ENCODE assay signal across 16 cellular contexts in genomic region chr22:20039683-20040325, GRCh38. TPM values are rescaled to one million over a fixed set of nuclear protein-coding genes. Genes with fewer than 3 reads are reported as not detected.
DNase-seq lines count a peak whose midpoint lies in the region; ATAC-seq and TF ChIP-seq lines count a peak whose summit lies in the region.
"Had no signal": no experiment of that assay in that cellular context is flagged by ENCODE, and none has a peak within 500 bp of the region (broad histone marks: within the 10 kb centered on the region; RNA-seq: fewer than 3 reads in every experiment).

No MANE protein-coding gene starts in this region.

- H3K4me3 Mint-ChIP-seq in T-helper 17 cell = no peak overlapping the region

- H3K4me1 Mint-ChIP-seq in T-helper 17 cell = peaks cover 16% of the 10 kb centered on the region

- H3K27ac Mint-ChIP-seq in T-helper 17 cell = peak overlapping the region; percentile 27

- H3K27me3 ChIP-seq in osteoblast (ENCODE audit: insufficient read depth, low read length) = no peaks in the 10 kb centered on the region
- H3K27me3 ChIP-seq: SJSA1 had no signal

- no peaks in the 10 kb centered on the region for H3K27me3 Mint-ChIP-seq in T-helper 17 cell

- peaks cover 27% of the 10 kb centered on the region for H3K79me2 ChIP-seq in osteoblast (ENCODE audit: insufficient read depth, low read length)

- ATAC-seq in T-helper 17 cell = no peak
- ATAC-seq: HepG2 had no signal

- no peak overlapping the region for H3K4me2 ChIP-seq in osteoblast (ENCODE audit: insufficient read depth, low read length)

- H2AFZ ChIP-seq in osteoblast (ENCODE audit: low read length) = no peak overlapping the region

- peaks cover 42% of the 10 kb centered on the region for H3K36me3 ChIP-seq in osteoblast (ENCODE audit: insufficient read depth, low read length)

- H3K36me3 Mint-ChIP-seq in T-helper 17 cell (ENCODE audit: low read depth) = peaks cover 2% of the 10 kb centered on the region

- TF ChIP-seq CTCF in osteoblast (IDR thresholded peaks at IDR 0.05; ENCODE audit: extremely low read depth, low read depth, low read length) = no peak

- no peak overlapping the region for H3K4me3 ChIP-seq in osteoblast (ENCODE audit: insufficient read depth, low read length)
- H3K4me3 ChIP-seq: SJSA1 had no signal

- no peaks in the 10 kb centered on the region for H3K4me1 ChIP-seq in osteoblast (ENCODE audit: insufficient read depth, low read length)
- H3K4me1 ChIP-seq: SJSA1 had no signal

- peaks cover 12% of the 10 kb centered on the region for H4K20me1 ChIP-seq in osteoblast (ENCODE audit: insufficient read depth, low read length)

- DNase-seq in DMS 273 (lab: John Stamatoyannopoulos, UW; ENCODE audit: unreplicated experiment) = peak; percentile 13
- DNase-seq in DMS 273 treated with DMSO at 0.1 percent for 48 hours (lab: John Stamatoyannopoulos, UW) = no peak
- peak; percentile 58 for DNase-seq in NCI-H146 (lab: John Stamatoyannopoulos, UW)
- DNase-seq in T-helper 17 cell = no peak
- DNase-seq in osteoblast (ENCODE audit: insufficient read length, low spot score, missing footprints) = peak; percentile 68
- DNase-seq in activated T-cell treated with anti-CD3 and anti-CD28 coated beads, Interleukin-2, amount 50 U/mL, for 48 hours = no peak
- no peak for DNase-seq in GOT3 (lab: John Stamatoyannopoulos, UW)
- DNase-seq in stimulated activated CD4-positive, alpha-beta T cell treated with anti-CD3 and anti-CD28 coated beads, Interleukin-2, amount 100 ng/mL, for 48 hours = no peak
- DNase-seq: H7, Karpas-422, NCI-H1436, NCI-H510A had no signal

- no peak overlapping the region for H3K27ac ChIP-seq in osteoblast (ENCODE audit: low read depth, low read length)
- H3K27ac ChIP-seq: 22Rv1, RWPE1, SJSA1 had no signal

- no peaks in the 10 kb centered on the region for H3K9me3 ChIP-seq in T-helper 17 cell (ENCODE audit: control insufficient read depth, low read length, poor library complexity, severe bottlenecking)
- no peaks in the 10 kb centered on the region for H3K9me3 ChIP-seq in osteoblast (ENCODE audit: low read depth, low read length)
- H3K9me3 ChIP-seq: SJSA1 had no signal

RNA-seq across cellular contexts. Expression of gene TANGO2, which starts 18.9 kb away (rescaled TPM):
- 10 to 100 TPM; 31.7 to 44.3 TPM for total RNA-seq in T-helper 17 cell
- 41.8 and 43.8 TPM in 2 replicates for total RNA-seq in osteoblast

RNA-seq across cellular contexts. Expression of gene ARVCF, which starts 23.2 kb away (rescaled TPM):
- total RNA-seq in T-helper 17 cell = 1 to 10 TPM; 1.3 to 2.8 TPM
- 19.7 and 27.1 TPM in 2 replicates for total RNA-seq in osteoblast

RNA-seq across cellular contexts. Expression of gene DGCR8, which starts 40.2 kb away (rescaled TPM):
- total RNA-seq in T-helper 17 cell (10 to 100 TPM; 32.0 to 37.9 TPM), osteoblast (25.9 and 44.2 TPM in 2 replicates)

Comparison
In these comparisons a context has a peak if more than half of its experiments do, and no peak if none do; other contexts are left out.
1. DNase-seq: peak in DMS 273 (single experiment), NCI-H146 (single experiment) and osteoblast (single experiment); none in DMS 273 treated with DMSO at 0.1 percent for 48 hours (single experiment), T-helper 17 cell (0 of 3), activated T-cell treated with anti-CD3 and anti-CD28 coated beads, Interleukin-2, amount 50 U/mL, for 48 hours (0 of 2), GOT3 (single experiment) and stimulated activated CD4-positive, alpha-beta T cell treated with anti-CD3 and anti-CD28 coated beads, Interleukin-2, amount 100 ng/mL, for 48 hours (0 of 2).